8 cellular contexts compared by ENCODE assay signal in the genomic region with DNA sequence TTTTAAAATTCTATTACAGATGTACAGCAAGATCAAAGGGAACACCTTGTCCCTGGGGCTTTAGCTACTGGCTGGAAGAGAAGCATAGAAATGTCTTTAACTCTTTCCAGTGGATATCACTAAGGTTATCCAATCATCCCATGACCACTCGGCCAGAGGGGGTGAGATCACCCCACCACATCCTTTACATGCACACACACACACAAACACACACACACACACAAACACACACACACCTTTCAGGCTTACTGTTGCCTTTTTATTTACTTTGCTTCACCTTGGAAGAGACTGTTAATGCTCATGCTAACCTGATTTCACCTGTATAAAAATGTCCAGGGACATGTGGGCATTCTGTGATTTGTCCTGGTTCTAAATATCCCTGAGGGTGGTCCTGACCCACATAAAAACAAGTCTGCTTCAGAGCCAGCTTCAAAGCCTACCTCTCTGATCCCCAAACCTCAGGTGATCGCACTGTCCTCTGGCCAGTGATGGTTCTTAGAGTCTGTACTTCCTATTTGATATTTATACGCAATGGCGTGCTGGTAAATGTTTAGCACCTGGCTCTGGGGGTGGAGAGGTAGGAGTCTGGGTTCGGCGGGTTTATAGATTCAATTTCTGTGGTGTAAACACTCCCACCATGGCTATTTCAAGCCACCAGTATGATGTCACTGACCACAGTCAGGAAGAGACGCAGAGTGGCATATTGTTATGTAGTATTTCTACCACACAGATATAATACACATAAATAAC.
DNase-seq lines count a peak whose midpoint lies in the region; ATAC-seq and TF ChIP-seq lines count a peak whose summit lies in the region.

No MANE protein-coding gene starts in this region.

- 82 to 93% (median 87%) methylated on average over 7 of the region's 7 CpGs for WGBS in psoas muscle, 3 donors
- WGBS in ovary, 3 donors = 83 to 85% (median 83%) methylated on average over 7 of the region's 7 CpGs

- H3K27ac ChIP-seq in psoas muscle = no peak overlapping the region
- H3K27ac ChIP-seq in ovary = no peak overlapping the region

- intact Hi-C loops in psoas muscle (cut with DNase I) (no loop called here), ovary (cut with DNase I) (no loop called here)

- peaks cover 22% of the 10 kb centered on the region for H3K4me1 Mint-ChIP-seq in activated naive CD8-positive, alpha-beta T cell treated with anti-CD3 and anti-CD28 coated beads, Interleukin-2, amount 10 ng/mL, durations not matched to agents 7 days and 5 days

- no peaks in the 10 kb centered on the region for H3K9me3 Mint-ChIP-seq in activated naive CD8-positive, alpha-beta T cell treated with anti-CD3 and anti-CD28 coated beads, Interleukin-2, amount 10 ng/mL, durations not matched to agents 7 days and 5 days

- H3K27me3 ChIP-seq in psoas muscle (ENCODE audit: insufficient read depth in 3 of 3, low read length in 2 of 3) (no peaks in the 10 kb centered on the region), ovary (no peaks in the 10 kb centered on the region)

- POLR2A ChIA-PET in activated naive CD8-positive, alpha-beta T cell treated with anti-CD3 and anti-CD28 coated beads, Interleukin-2, amount 10 ng/mL, durations not matched to agents 7 days and 5 days (lab: Charles Lee) = interaction anchor here (0.7 kb wide), 1 partner anchor 10 kb away, joined by 3 read pairs; no protein-coding TSS in a partner anchor

- H3K36me3 Mint-ChIP-seq in activated naive CD8-positive, alpha-beta T cell treated with anti-CD3 and anti-CD28 coated beads, Interleukin-2, amount 10 ng/mL, durations not matched to agents 7 days and 5 days = peaks cover 2% of the 10 kb centered on the region

- peak; percentile 29 for DNase-seq in GM13977 (ENCODE audit: low spot score)
- DNase-seq in GM20000 (ENCODE audit: low spot score) = peak; percentile 53
- DNase-seq in activated naive CD8-positive, alpha-beta T cell treated with anti-CD3 and anti-CD28 coated beads, Interleukin-2, amount 10 ng/mL, durations not matched to agents 7 days and 5 days = no peak
- no peak for DNase-seq in retina
- DNase-seq in psoas muscle = no peak
- no peak for DNase-seq in ovary
- no peak for DNase-seq in activated CD8-positive, alpha-beta memory T cell treated with anti-CD3 and anti-CD28 coated beads for 24 hours

- H3K36me3 ChIP-seq in psoas muscle (ENCODE audit: insufficient read depth in 1 of 2, low read depth in 1 of 2) = no peaks in the 10 kb centered on the region
- no peaks in the 10 kb centered on the region for H3K36me3 ChIP-seq in ovary

- H3K27me3 Mint-ChIP-seq in activated naive CD8-positive, alpha-beta T cell treated with anti-CD3 and anti-CD28 coated beads, Interleukin-2, amount 10 ng/mL, durations not matched to agents 7 days and 5 days = no peaks in the 10 kb centered on the region

- H3K4me3 Mint-ChIP-seq in activated naive CD8-positive, alpha-beta T cell treated with anti-CD3 and anti-CD28 coated beads, Interleukin-2, amount 10 ng/mL, durations not matched to agents 7 days and 5 days = peak overlapping the region; percentile 45

- in situ Hi-C loops in GM13977 (cut with MboI; ENCODE audit: low pct_unique_long_range_greater_than_20kb, low sequenced_read_pairs, unreplicated experiment) = no loop called here

- no peak for TF ChIP-seq POLR2A in ovary (IDR thresholded peaks at IDR 0.05)

- no peak for TF ChIP-seq CTCF in GM13977 (IDR thresholded peaks at IDR 0.05; ENCODE audit: extremely low read depth, insufficient read depth, missing control alignments)
- no peak for TF ChIP-seq CTCF in GM20000 (IDR thresholded peaks at IDR 0.05; ENCODE audit: extremely low read depth, missing control alignments)
- TF ChIP-seq CTCF in psoas muscle (IDR thresholded peaks at IDR 0.05) = no peak
- TF ChIP-seq CTCF in ovary (IDR thresholded peaks at IDR 0.05) = no peak

- H3K4me1 ChIP-seq in psoas muscle = peaks cover 2% of the 10 kb centered on the region
- H3K4me1 ChIP-seq in ovary (ENCODE audit: insufficient read depth) = no peaks in the 10 kb centered on the region

- ATAC-seq in HG03159 (IDR thresholded peaks at IDR 0.05; ENCODE audit: unreplicated experiment) = peak; percentile 92
- ATAC-seq in activated naive CD8-positive, alpha-beta T cell treated with anti-CD3 and anti-CD28 coated beads, Interleukin-2, amount 10 ng/mL, durations not matched to agents 7 days and 5 days (ENCODE audit: low read depth) = peak; percentile 48
- no peak for ATAC-seq in psoas muscle

- TF ChIP-seq EP300 in ovary (IDR thresholded peaks at IDR 0.05) = no peak

- H3K9me3 ChIP-seq in psoas muscle = no peaks in the 10 kb centered on the region
- H3K9me3 ChIP-seq in ovary = no peaks in the 10 kb centered on the region

- H3K27ac Mint-ChIP-seq in activated naive CD8-positive, alpha-beta T cell treated with anti-CD3 and anti-CD28 coated beads, Interleukin-2, amount 10 ng/mL, durations not matched to agents 7 days and 5 days = peak overlapping the region; percentile 41

- no peak overlapping the region for H3K4me3 ChIP-seq in psoas muscle
- H3K4me3 ChIP-seq in ovary = no peak overlapping the region

Comparison
In these comparisons a context has a peak if more than half of its experiments do, and no peak if none do; other contexts are left out.
1. DNase-seq: peak in GM13977 (single experiment) and GM20000 (single experiment); none in activated naive CD8-positive, alpha-beta T cell treated with anti-CD3 and anti-CD28 coated beads, Interleukin-2, amount 10 ng/mL, durations not matched to agents 7 days and 5 days (single experiment), retina (single experiment), psoas muscle (0 of 2), ovary (0 of 5) and activated CD8-positive, alpha-beta memory T cell treated with anti-CD3 and anti-CD28 coated beads for 24 hours (single experiment).
2. ATAC-seq: peak in HG03159 (single experiment) and activated naive CD8-positive, alpha-beta T cell treated with anti-CD3 and anti-CD28 coated beads, Interleukin-2, amount 10 ng/mL, durations not matched to agents 7 days and 5 days (single experiment); none in psoas muscle (0 of 4).